13 cellular contexts compared by ENCODE assay signal in the genomic region with DNA sequence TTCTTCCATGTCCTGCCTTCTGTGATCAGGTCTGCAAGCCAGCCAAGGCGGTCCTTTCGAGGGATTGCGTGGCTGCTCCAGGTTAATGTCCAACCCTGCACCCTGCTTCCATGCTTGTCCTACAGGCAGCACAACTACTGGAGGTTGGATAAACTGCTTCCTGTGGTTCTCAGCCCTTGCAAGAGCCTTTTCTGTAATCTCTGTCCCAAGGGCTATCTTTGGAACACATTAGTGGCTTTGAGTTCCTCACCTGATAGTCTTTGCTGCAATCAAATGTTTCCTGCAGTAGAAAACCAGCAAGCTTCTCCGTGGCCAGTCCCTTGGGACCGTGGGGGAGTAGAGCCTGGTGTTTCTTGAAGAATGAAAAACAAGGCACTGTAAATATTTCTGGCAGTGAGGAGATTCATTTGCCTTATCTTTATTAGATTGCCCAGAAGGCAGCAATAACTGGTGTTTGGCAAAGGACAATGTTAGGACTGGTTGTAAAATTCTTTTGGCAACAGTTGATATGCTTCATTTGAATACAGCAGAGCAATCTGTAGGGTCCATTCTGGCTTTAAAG.
DNase-seq lines count a peak whose midpoint lies in the region; ATAC-seq and TF ChIP-seq lines count a peak whose summit lies in the region.
"Had no signal": no experiment of that assay in that cellular context is flagged by ENCODE, and none has a peak within 500 bp of the region (broad histone marks: within the 10 kb centered on the region; RNA-seq: fewer than 3 reads in every experiment).

No MANE protein-coding gene starts in this region.

- H3K36me3 ChIP-seq in SK-N-SH (replicated peaks in 1 of 2; ENCODE audit: control insufficient read depth in 1 of 2, insufficient read depth in 2 of 2, low read length in 1 of 2): peaks cover 0 to 3% of the 10 kb centered on the region in 2 experiments
- no peaks in the 10 kb centered on the region for H3K36me3 ChIP-seq in effector memory CD4-positive, alpha-beta T cell (ENCODE audit: control insufficient read depth, insufficient read depth, low read length)
- H3K36me3 ChIP-seq: Peyer's patch had no signal

- TF ChIP-seq CTCF in 22Rv1 (IDR thresholded peaks at IDR 0.05) (no peak), GM12865 (IDR thresholded peaks at IDR 0.05; ENCODE audit: insufficient read depth, low read depth, low read length, missing control alignments) (no peak), SK-N-SH (IDR thresholded peaks at IDR 0.05) (no peak)

- POLR2A ChIA-PET in SK-N-SH (lab: Yijun Ruan, JAX): no interaction called here

- H3K27ac ChIP-seq in 22Rv1 (peak overlapping the region; percentile 70), SK-N-SH (ENCODE audit: low read depth in 2 of 2, low read length in 1 of 2) (peak overlapping the region in 1 of 2 experiments; percentile 8; a peak in 1 of 4 replicates)
- H3K27ac ChIP-seq in effector memory CD4-positive, alpha-beta T cell (ENCODE audit: insufficient read depth, low read length, poor library complexity, severe bottlenecking): no peak overlapping the region
- H3K27ac ChIP-seq: foreskin keratinocyte, Peyer's patch had no signal

- H3K4me2 ChIP-seq in SK-N-SH: no peak overlapping the region

- TF ChIP-seq RAD21 in SK-N-SH (IDR thresholded peaks at IDR 0.05; ENCODE audit: low read length): no peak

- peaks cover 0 to 24% of the 10 kb centered on the region in 2 experiments; a peak in 2 of 4 replicates for H3K4me1 ChIP-seq in SK-N-SH (ENCODE audit: control insufficient read depth in 1 of 2, insufficient read depth in 2 of 2, low read depth in 1 of 2, low read length in 1 of 2)
- no peaks in the 10 kb centered on the region for H3K4me1 ChIP-seq in effector memory CD4-positive, alpha-beta T cell (ENCODE audit: control insufficient read depth, insufficient read depth, low read length, poor library complexity, severe bottlenecking)
- H3K4me1 ChIP-seq: foreskin keratinocyte, Peyer's patch had no signal

- DNase-seq in GM12865 (ENCODE audit: low read depth): peak; percentile 32
- DNase-seq in SK-N-SH: peak; percentile 27
- no peak for DNase-seq in left cardiac atrium
- no peak for DNase-seq in effector memory CD4-positive, alpha-beta T cell
- DNase-seq: foreskin keratinocyte; H7; Peyer's patch; stimulated activated CD4-positive, alpha-beta T cell treated with anti-CD3 and anti-CD28 coated beads, Interleukin-1b, Interleukin-23, amount 100 ng/mL, for 48 hours; stimulated activated CD8-positive, alpha-beta memory T cell treated with anti-CD3 and anti-CD28 coated beads, Interleukin-4, amount 100 ng/mL, for 48 hours had no signal

- no peaks in the 10 kb centered on the region for H3F3A ChIP-seq in SK-N-SH (replicated peaks; ENCODE audit: insufficient read depth)

- no peaks in the 10 kb centered on the region for H3K79me2 ChIP-seq in SK-N-SH (ENCODE audit: insufficient read depth)

- intact Hi-C loops in left cardiac atrium (cut with DNase I): no loop called here

- WGBS in SK-N-SH (ENCODE audit: low lambda C conversion rate): 66% methylated on average over 5 of the region's 5 CpGs

- ATAC-seq in left cardiac atrium (peak; percentile 33 to 39), HG02588 (IDR thresholded peaks at IDR 0.05; ENCODE audit: unreplicated experiment) (no peak), GM18520 (IDR thresholded peaks at IDR 0.05; ENCODE audit: unreplicated experiment) (no peak), GM21447 (IDR thresholded peaks at IDR 0.05; ENCODE audit: unreplicated experiment) (no peak)
- ATAC-seq: foreskin keratinocyte had no signal

- no peaks in the 10 kb centered on the region for H4K20me1 ChIP-seq in SK-N-SH (ENCODE audit: insufficient read depth)

- no peaks in the 10 kb centered on the region for H3K9me2 ChIP-seq in SK-N-SH

- H3K4me3 ChIP-seq in GM12865 (ENCODE audit: low read depth, low read length) (no peak overlapping the region), SK-N-SH (ENCODE audit: low read depth in 2 of 2, low read length in 1 of 2) (no peak overlapping the region)
- H3K4me3 ChIP-seq in effector memory CD4-positive, alpha-beta T cell (ENCODE audit: insufficient read depth, low read depth, low read length, poor library complexity, severe bottlenecking): no peak overlapping the region
- H3K4me3 ChIP-seq: Peyer's patch had no signal

- TF ChIP-seq EP300 in SK-N-SH (IDR thresholded peaks at IDR 0.05; ENCODE audit: borderline replicate concordance in 1 of 2, low read depth in 1 of 2, low read length in 1 of 2): peak in 1 of 2 experiments; percentile 51; a peak in 1 of 4 replicates

- no peaks in the 10 kb centered on the region for H3K9me3 ChIP-seq in SK-N-SH
- H3K9me3 ChIP-seq in effector memory CD4-positive, alpha-beta T cell (ENCODE audit: control insufficient read depth, low read length): no peaks in the 10 kb centered on the region
- H3K9me3 ChIP-seq: Peyer's patch had no signal

- H2AFZ ChIP-seq in SK-N-SH (ENCODE audit: low read depth): no peak overlapping the region

- no peaks in the 10 kb centered on the region for H3K27me3 ChIP-seq in SK-N-SH (ENCODE audit: insufficient read depth)
- H3K27me3 ChIP-seq in effector memory CD4-positive, alpha-beta T cell (replicated peaks; ENCODE audit: control insufficient read depth, insufficient read depth, low read length, poor library complexity, severe bottlenecking): no peaks in the 10 kb centered on the region
- H3K27me3 ChIP-seq: foreskin keratinocyte, Peyer's patch had no signal

- CTCF ChIA-PET in SK-N-SH (lab: Yijun Ruan, JAX): interaction anchor here (1.0 kb wide), 1 partner anchor 76 kb away, joined by 4 read pairs; no protein-coding TSS in a partner anchor

- H3K9ac ChIP-seq in SK-N-SH: no peak overlapping the region

TF ChIP-seq in SK-N-SH, 30 proteins besides CTCF, POLR2A, EP300 and RAD21:
- TF ChIP-seq GATA2 (CRISPR knock-in tag; IDR thresholded peaks at IDR 0.05) (0 out of 2 replicates have a peak, but pooled peaks have one; percentile 21), TEAD4 (IDR thresholded peaks at IDR 0.05; ENCODE audit: borderline replicate concordance, insufficient read depth) (no peak), CHD2 (IDR thresholded peaks at IDR 0.05; ENCODE audit: low read length, partially characterized antibody) (peak; percentile 33), MAX (IDR thresholded peaks at IDR 0.05; ENCODE audit: low read depth) (no peak), MXI1 (IDR thresholded peaks at IDR 0.05; ENCODE audit: low read depth, low read length) (no peak), RCOR1 (IDR thresholded peaks at IDR 0.05; ENCODE audit: low read length) (peak; percentile 70), RFX5 (IDR thresholded peaks at IDR 0.05; ENCODE audit: low read length) (no peak), FOXJ3 (CRISPR knock-in tag; IDR thresholded peaks at IDR 0.05) (no peak), FOSL2 (IDR thresholded peaks at IDR 0.05; ENCODE audit: borderline replicate concordance, low read depth) (no peak)
- TF ChIP-seq, protein P1, sequence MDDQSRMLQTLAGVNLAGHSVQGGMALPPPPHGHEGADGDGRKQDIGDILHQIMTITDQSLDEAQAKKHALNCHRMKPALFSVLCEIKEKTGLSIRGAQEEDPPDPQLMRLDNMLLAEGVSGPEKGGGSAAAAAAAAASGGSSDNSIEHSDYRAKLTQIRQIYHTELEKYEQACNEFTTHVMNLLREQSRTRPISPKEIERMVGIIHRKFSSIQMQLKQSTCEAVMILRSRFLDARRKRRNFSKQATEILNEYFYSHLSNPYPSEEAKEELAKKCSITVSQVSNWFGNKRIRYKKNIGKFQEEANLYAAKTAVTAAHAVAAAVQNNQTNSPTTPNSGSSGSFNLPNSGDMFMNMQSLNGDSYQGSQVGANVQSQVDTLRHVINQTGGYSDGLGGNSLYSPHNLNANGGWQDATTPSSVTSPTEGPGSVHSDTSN (IDR thresholded peaks at IDR 0.05): no peak

Comparison
In these comparisons a context has a peak if more than half of its experiments do, and no peak if none do; other contexts are left out.
1. DNase-seq: peak in GM12865 (single experiment) and SK-N-SH (single experiment); none in left cardiac atrium (single experiment) and effector memory CD4-positive, alpha-beta T cell (0 of 3).
2. ATAC-seq: peak in left cardiac atrium (2 of 2); none in HG02588 (single experiment), GM18520 (single experiment) and GM21447 (single experiment).